In genomic region chr19:31350693-31351211, GRCh38 we compare ENCODE assay signal across 8 cellular contexts. TPM values are rescaled to one million over a fixed set of nuclear protein-coding genes. Genes with fewer than 3 reads are reported as not detected.
A peak's percentile ranks its signal among the peaks of the same experiment; 100 is the strongest.
DNase-seq lines count a peak whose midpoint lies in the region; ATAC-seq, FAIRE-seq and TF ChIP-seq lines count a peak whose summit lies in the region.

No MANE protein-coding gene starts in this region.

- no peak for TF ChIP-seq CTCF in K562 (IDR thresholded peaks at IDR 0.05 in 2 of 3, conservative IDR thresholded peaks at IDR 0.05 in 1 of 3; ENCODE audit: insufficient read depth in 2 of 3, low read depth in 1 of 3, low read length in 3 of 3)

- POLR2A ChIA-PET in K562 (lab: Yijun Ruan, JAX), result interaction anchor here (0.7 kb wide), 1 partner anchor 18 kb away, joined by 3 read pairs; no protein-coding TSS in a partner anchor

- ATAC-seq in K562, result peak; percentile 81
- no peak for ATAC-seq in HG03135 (IDR thresholded peaks at IDR 0.05; ENCODE audit: unreplicated experiment)

- no peak for TF ChIP-seq RAD21 in K562 (CRISPR knock-in tag; conservative IDR thresholded peaks at IDR 0.05 in 1 of 2, IDR thresholded peaks at IDR 0.05 in 1 of 2)

- FAIRE-seq in K562 (lab: Jason Lieb, UNC), result no peak

- WGBS in K562 (ENCODE audit: insufficient coverage, low coverage, missing lambda C conversion rate), result 0% methylated on average over 10 of the region's 66 CpGs

- no peak overlapping the region for H3K27ac ChIP-seq in K562 (ENCODE audit: extremely low read depth, low read depth, low read length)

- no peak for TF ChIP-seq POLR2A in K562 (conservative IDR thresholded peaks at IDR 0.05)

- peak; percentile 19 for DNase-seq in ELF-1 (ENCODE audit: low read depth, low spot score)
- DNase-seq in NCI-H2227 (lab: John Stamatoyannopoulos, UW; ENCODE audit: unreplicated experiment), result peak; percentile 82
- peak; percentile 54 to 82 (median 72) for DNase-seq in K562 (ENCODE audit: extremely low read depth in 1 of 4, low spot score in 3 of 4)
- peak; percentile 44 for DNase-seq in retina
- no peak for DNase-seq in OCI-M2 (lab: John Stamatoyannopoulos, UW; ENCODE audit: unreplicated experiment)
- no peak for DNase-seq in NCI-H128 (lab: John Stamatoyannopoulos, UW; ENCODE audit: unreplicated experiment)

- H3K4me3 ChIP-seq in K562 (peak overlapping the region; percentile 43), iPS-11a (ENCODE audit: low read depth, low read length) (peak overlapping the region; percentile 43)

- no peaks in the 10 kb centered on the region for H3K36me3 ChIP-seq in K562 (ENCODE audit: control insufficient read depth, insufficient read depth, low read length)

- no peak overlapping the region; the same call in 1 of the 2 replicates for H3K4me2 ChIP-seq in K562 (ENCODE audit: insufficient read depth, low read length)

- no peaks in the 10 kb centered on the region for H3K79me2 ChIP-seq in K562 (ENCODE audit: control insufficient read depth, insufficient read depth, low read length)

- CTCF ChIA-PET in K562 (lab: Yijun Ruan, JAX; ENCODE audit: low intra/inter-chr PET ratio), result no interaction called here

- H3K27me3 ChIP-seq in K562 (ENCODE audit: control insufficient read depth in 2 of 2, insufficient read depth in 2 of 2, low read length in 2 of 2), result peaks cover 26 to 59% of the 10 kb centered on the region in 2 experiments

- no TSS peak for BruUV-seq in K562 (replicated peaks; lab: Mats Ljungman, UMichigan)

- intact Hi-C loops in K562 (cut with micrococcal nuclease), result no loop called here

- no peaks in the 10 kb centered on the region for H4K20me1 ChIP-seq in K562 (replicated peaks; ENCODE audit: control insufficient read depth, insufficient read depth, low read length)

- H3K9ac ChIP-seq in K562 (ENCODE audit: insufficient read depth in 1 of 2, low read depth in 2 of 2, low read length in 2 of 2), result peak overlapping the region in 1 of 2 experiments; percentile 74; a peak in 3 of 4 replicates

- no peak for TF ChIP-seq EP300 in K562 (IDR thresholded peaks at IDR 0.05; ENCODE audit: low read length)

- peak overlapping the region; percentile 51; the same call in 1 of the 2 replicates for H2AFZ ChIP-seq in K562 (ENCODE audit: low read depth, low read length)

- in situ Hi-C loops in K562 (cut with MboI), result no loop called here

- no peaks in the 10 kb centered on the region for H3K9me1 ChIP-seq in K562 (ENCODE audit: control insufficient read depth, insufficient read depth, low read length)

- H3K9me3 ChIP-seq in K562 (replicated peaks; ENCODE audit: control insufficient read depth, insufficient read depth, low read depth, low read length), result no peaks in the 10 kb centered on the region

- peaks cover 0 to 29% of the 10 kb centered on the region in 2 experiments; a peak in 2 of 5 replicates for H3K4me1 ChIP-seq in K562 (replicated peaks in 1 of 2; ENCODE audit: control insufficient read depth in 2 of 2, insufficient read depth in 2 of 2, low read length in 2 of 2)

TF ChIP-seq in K562, 482 proteins besides CTCF, POLR2A, EP300 and RAD21 (continues in another document):
- TF ChIP-seq, protein P1, sequence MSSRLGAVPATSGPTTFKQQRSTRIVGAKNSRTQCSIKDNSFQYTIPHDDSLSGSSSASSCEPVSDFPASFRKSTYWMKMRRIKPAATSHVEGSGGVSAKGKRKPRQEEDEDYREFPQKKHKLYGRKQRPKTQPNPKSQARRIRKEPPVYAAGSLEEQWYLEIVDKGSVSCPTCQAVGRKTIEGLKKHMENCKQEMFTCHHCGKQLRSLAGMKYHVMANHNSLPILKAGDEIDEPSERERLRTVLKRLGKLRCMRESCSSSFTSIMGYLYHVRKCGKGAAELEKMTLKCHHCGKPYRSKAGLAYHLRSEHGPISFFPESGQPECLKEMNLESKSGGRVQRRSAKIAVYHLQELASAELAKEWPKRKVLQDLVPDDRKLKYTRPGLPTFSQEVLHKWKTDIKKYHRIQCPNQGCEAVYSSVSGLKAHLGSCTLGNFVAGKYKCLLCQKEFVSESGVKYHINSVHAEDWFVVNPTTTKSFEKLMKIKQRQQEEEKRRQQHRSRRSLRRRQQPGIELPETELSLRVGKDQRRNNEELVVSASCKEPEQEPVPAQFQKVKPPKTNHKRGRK (tag; IDR thresholded peaks at IDR 0.05), result peak; percentile 78
- TF ChIP-seq SNIP1 (IDR thresholded peaks at IDR 0.05; ENCODE audit: low read depth) (no peak), DDX20 (tag; IDR thresholded peaks at IDR 0.05; ENCODE audit: low read depth) (no peak), ZBTB17 (CRISPR knock-in tag; IDR thresholded peaks at IDR 0.05) (peak; percentile 98), ZMIZ1 (IDR thresholded peaks at IDR 0.05; ENCODE audit: low read depth in 2 of 2, low read length in 2 of 2) (peak in 1 of 2 experiments; percentile 76; a peak in 2 of 4 replicates), MYC (IDR thresholded peaks at IDR 0.05; ENCODE audit: low read depth, low read length) (no peak), MYC (CRISPR knock-in tag; IDR thresholded peaks at IDR 0.05; ENCODE audit: borderline replicate concordance, low read depth) (no peak), ZNF347 (CRISPR knock-in tag; IDR thresholded peaks at IDR 0.05; ENCODE audit: low read depth) (no peak)
- TF ChIP-seq, protein P2, sequence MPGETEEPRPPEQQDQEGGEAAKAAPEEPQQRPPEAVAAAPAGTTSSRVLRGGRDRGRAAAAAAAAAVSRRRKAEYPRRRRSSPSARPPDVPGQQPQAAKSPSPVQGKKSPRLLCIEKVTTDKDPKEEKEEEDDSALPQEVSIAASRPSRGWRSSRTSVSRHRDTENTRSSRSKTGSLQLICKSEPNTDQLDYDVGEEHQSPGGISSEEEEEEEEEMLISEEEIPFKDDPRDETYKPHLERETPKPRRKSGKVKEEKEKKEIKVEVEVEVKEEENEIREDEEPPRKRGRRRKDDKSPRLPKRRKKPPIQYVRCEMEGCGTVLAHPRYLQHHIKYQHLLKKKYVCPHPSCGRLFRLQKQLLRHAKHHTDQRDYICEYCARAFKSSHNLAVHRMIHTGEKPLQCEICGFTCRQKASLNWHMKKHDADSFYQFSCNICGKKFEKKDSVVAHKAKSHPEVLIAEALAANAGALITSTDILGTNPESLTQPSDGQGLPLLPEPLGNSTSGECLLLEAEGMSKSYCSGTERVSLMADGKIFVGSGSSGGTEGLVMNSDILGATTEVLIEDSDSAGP (CRISPR knock-in tag; IDR thresholded peaks at IDR 0.05), result no peak

RNA-seq across cellular contexts. Expression of gene TSHZ3, which starts 1.5 kb away (rescaled TPM):
- 0.12 and 0.67 TPM in 2 replicates for total RNA-seq in K562 (2011; cell fraction: chromatin; rRNA removed; ENCODE audit: low replicate concordance)
- 0.50 TPM in 1 of 2 replicates, not detected in the other for total RNA-seq in K562 (2011; cell fraction: nucleolus; rRNA removed)
- total RNA-seq in K562 (2011; cell fraction: nucleoplasm; rRNA removed), result 0.07 and 0.23 TPM in 2 replicates
- total RNA-seq in K562 (2014; rRNA removed), result 0.04 TPM in 1 of 2 replicates, not detected in the other
- total RNA-seq in K562 (2014; rRNA removed; fragmentation: Illumina TruSeq; extraction: Trizol), result not detected in 2 replicates
- total RNA-seq in K562 (2015; rRNA removed; fragmentation: Illumina TruSeq; extraction: Trizol), result not detected in 2 replicates
- total RNA-seq in K562 (2021), result 0.07 and 0.13 TPM in 2 replicates
- polyA plus RNA-seq in K562 (2011; rRNA removed), result 0.03 and 0.05 TPM in 2 replicates
- 0.01 and 0.03 TPM in 2 replicates for polyA plus RNA-seq in K562 (2011; cell fraction: cytosol; rRNA removed)
- 0.04 and 0.24 TPM in 2 replicates for polyA plus RNA-seq in K562 (2011; cell fraction: nucleus; rRNA removed)
- polyA plus RNA-seq in K562 (2012), result 0.07 and 0.29 TPM in 2 replicates
- polyA plus RNA-seq in K562 (2014; fragmentation: Illumina TruSeq; extraction: Trizol), result 0.04 and 0.07 TPM in 2 replicates
- polyA plus RNA-seq in K562 (2014; fragmentation: Nextera tagmentation; extraction: Ambion mirVana), result under 1 TPM in 1 of 2 experiments, not detected in 1; 0.03 TPM
- polyA plus RNA-seq in K562 (2014; rRNA removed), result 0.03 TPM in 1 of 2 replicates, not detected in the other
- polyA minus RNA-seq in K562 (2011; rRNA and poly(A)+ RNA removed), result 0.12 TPM in 1 of 2 replicates, not detected in the other
- not detected in 2 replicates for polyA minus RNA-seq in K562 (2011; cell fraction: cytosol; rRNA and poly(A)+ RNA removed)
- polyA minus RNA-seq in K562 (2011; cell fraction: nucleus; rRNA and poly(A)+ RNA removed), result under 0.01 TPM in 2 replicates

Comparison
In these comparisons a context has a peak if more than half of its experiments do, and no peak if none do; other contexts are left out.
1. DNase-seq: peak in ELF-1 (single experiment), NCI-H2227 (single experiment), K562 (4 of 4) and retina (single experiment); none in OCI-M2 (single experiment) and NCI-H128 (single experiment).